Comparison of ENCODE assay signal across 29 cellular contexts in the genomic region with DNA sequence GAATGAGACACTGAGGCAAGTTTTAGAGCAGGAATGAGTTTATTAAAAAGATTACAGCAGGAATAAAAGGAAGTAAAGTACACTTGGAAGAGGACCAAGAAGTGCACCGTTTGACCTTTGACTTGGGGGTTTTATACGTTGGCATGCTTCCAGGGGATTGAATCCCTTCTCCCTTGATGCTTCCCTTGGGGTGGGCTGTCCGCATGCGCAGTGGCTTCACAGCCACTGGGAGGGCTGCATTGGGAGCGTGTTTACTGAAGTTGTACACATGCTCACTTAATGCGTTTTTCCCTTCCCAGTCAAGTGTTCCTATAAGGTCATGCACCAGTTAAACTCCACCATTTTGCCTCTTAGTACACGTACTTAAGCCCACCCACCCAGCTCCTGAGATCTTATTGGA.
"Had no signal": no experiment of that assay in that cellular context is flagged by ENCODE, and none has a peak within 500 bp of the region (broad histone marks: within the 10 kb centered on the region; RNA-seq: fewer than 3 reads in every experiment).

No MANE protein-coding gene starts in this region.

- DNase-seq: colonic mucosa; cortex of kidney; dermis blood vessel endothelial cell; dorsolateral prefrontal cortex; effector CD4-positive, alpha-beta T cell; effector CD8-positive, alpha-beta T cell; effector memory CD4-positive, alpha-beta T cell; effector memory CD8-positive, alpha-beta T cell; endodermal cell; erythroblast; esophagus squamous epithelium; foreskin fibroblast; foreskin keratinocyte; foreskin melanocyte; gastrocnemius medialis; glutamatergic neuron; head of caudate nucleus; heart left ventricle; heart right ventricle had no signal

- H3K27me3 Mint-ChIP-seq: dendritic cell treated with granulocyte-macrophage colony-stimulating factor and Interleukin-4, amounts not matched to agents 40 ng/mL and 50 ng/mL, for 4 days had no signal

- H3K27ac Mint-ChIP-seq: dendritic cell treated with granulocyte-macrophage colony-stimulating factor and Interleukin-4, amounts not matched to agents 40 ng/mL and 50 ng/mL, for 4 days; effector memory CD8-positive, alpha-beta T cell; endodermal cell had no signal

- H3K4me3 ChIP-seq: colonic mucosa, coronary artery, dorsolateral prefrontal cortex, esophagus muscularis mucosa, esophagus squamous epithelium, gastrocnemius medialis, gastroesophageal sphincter, heart left ventricle, heart right ventricle had no signal

- H3K36me3 ChIP-seq: colonic mucosa, esophagus muscularis mucosa, esophagus squamous epithelium, gastrocnemius medialis, gastroesophageal sphincter, heart left ventricle, heart right ventricle had no signal

- ATAC-seq: effector memory CD8-positive, alpha-beta T cell; esophagus mucosa; foreskin keratinocyte; gastrocnemius medialis; gastroesophageal sphincter; heart left ventricle; heart right ventricle had no signal

- H3K27ac ChIP-seq: colonic mucosa, coronary artery, dorsolateral prefrontal cortex, epithelial cell of prostate, esophagus muscularis mucosa, esophagus squamous epithelium, foreskin keratinocyte, gastrocnemius medialis, gastroesophageal sphincter, heart left ventricle, heart right ventricle had no signal

- H3K4me3 Mint-ChIP-seq: dendritic cell treated with granulocyte-macrophage colony-stimulating factor and Interleukin-4, amounts not matched to agents 40 ng/mL and 50 ng/mL, for 4 days; effector memory CD8-positive, alpha-beta T cell; endodermal cell had no signal

- H3K9me3 Mint-ChIP-seq: dendritic cell treated with granulocyte-macrophage colony-stimulating factor and Interleukin-4, amounts not matched to agents 40 ng/mL and 50 ng/mL, for 4 days; endodermal cell had no signal

- FAIRE-seq: colon, endometrium, endothelial cell of umbilical vein, frontal cortex had no signal

- H3K9me3 ChIP-seq: colonic mucosa, esophagus muscularis mucosa, esophagus squamous epithelium, gastrocnemius medialis, gastroesophageal sphincter, heart left ventricle, heart right ventricle had no signal

- H3K4me1 ChIP-seq: colonic mucosa, gastrocnemius medialis, gastroesophageal sphincter had no signal

- H3K27me3 ChIP-seq: colonic mucosa, esophagus muscularis mucosa, gastrocnemius medialis, gastroesophageal sphincter, heart left ventricle, heart right ventricle had no signal
